1 cellular context compared by ENCODE assay signal in the genomic region with DNA sequence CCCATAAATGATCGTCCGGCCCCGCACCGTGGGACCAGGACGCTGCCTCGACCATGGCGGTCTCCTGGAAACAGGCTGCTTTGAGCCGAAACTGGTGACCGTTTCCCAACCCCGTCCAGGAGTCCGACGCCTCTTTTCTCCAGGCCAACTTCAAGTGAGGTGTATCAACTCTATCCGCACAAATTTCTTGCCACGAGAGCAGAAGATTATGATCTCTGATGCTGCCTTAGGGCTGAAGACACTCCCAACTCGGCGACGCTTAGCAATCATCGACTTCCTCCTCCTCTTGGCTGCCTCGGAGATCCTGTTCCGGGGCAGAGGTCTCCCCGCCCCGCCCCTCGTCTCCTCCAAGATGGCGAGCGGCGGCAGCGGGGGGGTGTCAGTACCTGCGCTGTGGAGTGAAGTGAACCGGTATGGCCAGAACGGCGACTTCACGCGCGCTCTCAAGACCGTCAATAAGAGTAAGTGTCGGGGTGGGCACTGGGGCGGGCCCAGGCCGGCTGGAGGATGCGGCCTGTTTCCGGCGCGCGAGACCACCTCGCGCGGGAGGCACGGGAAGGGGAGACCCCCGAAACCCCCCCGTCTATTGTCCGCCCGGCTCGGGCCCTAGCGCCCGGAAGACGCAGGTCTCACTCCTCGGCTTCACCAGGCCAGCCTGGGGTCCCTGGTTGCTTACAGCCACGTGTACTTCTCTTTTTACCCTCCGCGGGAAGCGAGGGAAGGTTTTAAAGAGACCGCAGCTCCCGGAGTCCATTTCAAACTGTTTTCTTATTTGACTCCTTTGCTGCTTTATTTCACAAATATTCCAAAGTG.
TF ChIP-seq lines count a peak whose summit lies in the region.

TSS of gene SRP72 (plus strand) at position 334 of the 813 bp plus-strand sequence. CDS start at position 353, 19 bp downstream.

TF ChIP-seq in HepG2, 621 proteins besides CTCF, POLR2A, EP300 and RAD21 (continued from another document and continues in another):
- no peak for TF ChIP-seq KAT7 (CRISPR knock-in tag; IDR thresholded peaks at IDR 0.05; ENCODE audit: borderline replicate concordance)
- no peak for TF ChIP-seq NPAS2 (CRISPR knock-in tag; IDR thresholded peaks at IDR 0.05; ENCODE audit: borderline replicate concordance)
- no peak for TF ChIP-seq ZZZ3 (CRISPR knock-in tag; IDR thresholded peaks at IDR 0.05; ENCODE audit: borderline replicate concordance)
- TF ChIP-seq TP53 (CRISPR knock-in tag; conservative IDR thresholded peaks at IDR 0.05): no peak
- no peak for TF ChIP-seq ESRRA (CRISPR knock-in tag; IDR thresholded peaks at IDR 0.05; ENCODE audit: low read depth)
- TF ChIP-seq GABPB1 (CRISPR knock-in tag; IDR thresholded peaks at IDR 0.05): peak; percentile 98
- no peak for TF ChIP-seq TEAD2 (CRISPR knock-in tag; IDR thresholded peaks at IDR 0.05)
- peak; percentile 71; the same call in 1 of the 2 replicates for TF ChIP-seq POGK (CRISPR knock-in tag; conservative IDR thresholded peaks at IDR 0.05)
- TF ChIP-seq ZNF564 (CRISPR knock-in tag; IDR thresholded peaks at IDR 0.05): no peak
- peak; percentile 50; the same call in 1 of the 2 replicates for TF ChIP-seq ZFX (CRISPR knock-in tag; IDR thresholded peaks at IDR 0.05; ENCODE audit: low read depth)
- no peak for TF ChIP-seq JUNB (CRISPR knock-in tag; IDR thresholded peaks at IDR 0.05; ENCODE audit: borderline replicate concordance)
- no peak for TF ChIP-seq MTA3 (CRISPR knock-in tag; IDR thresholded peaks at IDR 0.05)
- TF ChIP-seq ZNF772 (CRISPR knock-in tag; IDR thresholded peaks at IDR 0.05): peak; percentile 14; the same call in 1 of the 2 replicates
- TF ChIP-seq DRAP1 (CRISPR knock-in tag; IDR thresholded peaks at IDR 0.05): peak; percentile 71; the same call in 1 of the 2 replicates
- TF ChIP-seq SKI (IDR thresholded peaks at IDR 0.05; ENCODE audit: partially characterized antibody): no peak
- TF ChIP-seq NR2F2 (IDR thresholded peaks at IDR 0.05; ENCODE audit: borderline replicate concordance, low read depth): no peak
- no peak for TF ChIP-seq ZNF180 (CRISPR knock-in tag; IDR thresholded peaks at IDR 0.05; ENCODE audit: borderline replicate concordance, low read depth)
- no peak for TF ChIP-seq HIVEP1 (CRISPR knock-in tag; IDR thresholded peaks at IDR 0.05)
- TF ChIP-seq DPF2 (CRISPR knock-in tag; IDR thresholded peaks at IDR 0.05; ENCODE audit: borderline replicate concordance, low read depth): no peak
- no peak for TF ChIP-seq SMC3 (IDR thresholded peaks at IDR 0.05; ENCODE audit: low read length)
- peak; percentile 95 for TF ChIP-seq YY1 (IDR thresholded peaks at IDR 0.05; ENCODE audit: insufficient read depth, insufficient replicate concordance, low read depth, low read length)
- TF ChIP-seq NFATC3 (CRISPR knock-in tag; IDR thresholded peaks at IDR 0.05): no peak
- no peak for TF ChIP-seq KAT2B (IDR thresholded peaks at IDR 0.05; ENCODE audit: borderline replicate concordance, low read depth, low read length)
- peak; percentile 92 for TF ChIP-seq KAT8 (CRISPR knock-in tag; IDR thresholded peaks at IDR 0.05)
- no peak for TF ChIP-seq ZNF512B (CRISPR knock-in tag; IDR thresholded peaks at IDR 0.05; ENCODE audit: borderline replicate concordance)
- TF ChIP-seq ZNF557 (CRISPR knock-in tag; IDR thresholded peaks at IDR 0.05): no peak
- no peak for TF ChIP-seq ZNF609 (CRISPR knock-in tag; IDR thresholded peaks at IDR 0.05; ENCODE audit: borderline replicate concordance)
- TF ChIP-seq, protein P1, sequence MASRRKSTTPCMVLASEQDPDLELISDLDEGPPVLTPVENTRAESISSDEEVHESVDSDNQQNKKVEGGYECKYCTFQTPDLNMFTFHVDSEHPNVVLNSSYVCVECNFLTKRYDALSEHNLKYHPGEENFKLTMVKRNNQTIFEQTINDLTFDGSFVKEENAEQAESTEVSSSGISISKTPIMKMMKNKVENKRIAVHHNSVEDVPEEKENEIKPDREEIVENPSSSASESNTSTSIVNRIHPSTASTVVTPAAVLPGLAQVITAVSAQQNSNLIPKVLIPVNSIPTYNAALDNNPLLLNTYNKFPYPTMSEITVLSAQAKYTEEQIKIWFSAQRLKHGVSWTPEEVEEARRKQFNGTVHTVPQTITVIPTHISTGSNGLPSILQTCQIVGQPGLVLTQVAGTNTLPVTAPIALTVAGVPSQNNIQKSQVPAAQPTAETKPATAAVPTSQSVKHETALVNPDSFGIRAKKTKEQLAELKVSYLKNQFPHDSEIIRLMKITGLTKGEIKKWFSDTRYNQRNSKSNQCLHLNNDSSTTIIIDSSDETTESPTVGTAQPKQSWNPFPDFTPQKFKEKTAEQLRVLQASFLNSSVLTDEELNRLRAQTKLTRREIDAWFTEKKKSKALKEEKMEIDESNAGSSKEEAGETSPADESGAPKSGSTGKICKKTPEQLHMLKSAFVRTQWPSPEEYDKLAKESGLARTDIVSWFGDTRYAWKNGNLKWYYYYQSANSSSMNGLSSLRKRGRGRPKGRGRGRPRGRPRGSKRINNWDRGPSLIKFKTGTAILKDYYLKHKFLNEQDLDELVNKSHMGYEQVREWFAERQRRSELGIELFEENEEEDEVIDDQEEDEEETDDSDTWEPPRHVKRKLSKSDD (CRISPR knock-in tag; IDR thresholded peaks at IDR 0.05; ENCODE audit: low read depth): 0 out of 2 replicates have a peak, but pooled peaks have one; percentile 46
- no peak for TF ChIP-seq FOXK2 (IDR thresholded peaks at IDR 0.05)
- TF ChIP-seq GMEB1 (CRISPR knock-in tag; IDR thresholded peaks at IDR 0.05; ENCODE audit: borderline replicate concordance): peak; percentile 52; the same call in 1 of the 2 replicates
- TF ChIP-seq MED13 (CRISPR knock-in tag; IDR thresholded peaks at IDR 0.05): no peak
- TF ChIP-seq SMARCE1 (IDR thresholded peaks at IDR 0.05; ENCODE audit: borderline replicate concordance): no peak
- TF ChIP-seq, protein P2, sequence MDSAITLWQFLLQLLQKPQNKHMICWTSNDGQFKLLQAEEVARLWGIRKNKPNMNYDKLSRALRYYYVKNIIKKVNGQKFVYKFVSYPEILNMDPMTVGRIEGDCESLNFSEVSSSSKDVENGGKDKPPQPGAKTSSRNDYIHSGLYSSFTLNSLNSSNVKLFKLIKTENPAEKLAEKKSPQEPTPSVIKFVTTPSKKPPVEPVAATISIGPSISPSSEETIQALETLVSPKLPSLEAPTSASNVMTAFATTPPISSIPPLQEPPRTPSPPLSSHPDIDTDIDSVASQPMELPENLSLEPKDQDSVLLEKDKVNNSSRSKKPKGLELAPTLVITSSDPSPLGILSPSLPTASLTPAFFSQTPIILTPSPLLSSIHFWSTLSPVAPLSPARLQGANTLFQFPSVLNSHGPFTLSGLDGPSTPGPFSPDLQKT (CRISPR knock-in tag; IDR thresholded peaks at IDR 0.05; ENCODE audit: borderline replicate concordance): no peak
- TF ChIP-seq ZNF503 (CRISPR knock-in tag; IDR thresholded peaks at IDR 0.05): no peak
- peak; percentile 91 for TF ChIP-seq ASH2L (IDR thresholded peaks at IDR 0.05; ENCODE audit: insufficient read length, low read depth, low read length)
- TF ChIP-seq, protein P3, sequence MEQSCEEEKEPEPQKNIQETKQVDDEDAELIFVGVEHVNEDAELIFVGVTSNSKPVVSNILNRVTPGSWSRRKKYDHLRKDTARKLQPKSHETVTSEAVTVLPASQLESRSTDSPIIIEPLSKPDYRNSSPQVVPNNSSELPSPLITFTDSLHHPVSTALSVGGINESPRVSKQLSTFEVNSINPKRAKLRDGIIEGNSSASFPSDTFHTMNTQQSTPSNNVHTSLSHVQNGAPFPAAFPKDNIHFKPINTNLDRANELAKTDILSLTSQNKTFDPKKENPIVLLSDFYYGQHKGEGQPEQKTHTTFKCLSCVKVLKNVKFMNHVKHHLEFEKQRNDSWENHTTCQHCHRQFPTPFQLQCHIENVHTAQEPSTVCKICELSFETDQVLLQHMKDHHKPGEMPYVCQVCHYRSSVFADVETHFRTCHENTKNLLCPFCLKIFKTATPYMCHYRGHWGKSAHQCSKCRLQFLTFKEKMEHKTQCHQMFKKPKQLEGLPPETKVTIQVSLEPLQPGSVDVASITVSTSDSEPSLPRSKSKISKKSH (CRISPR knock-in tag; IDR thresholded peaks at IDR 0.05; ENCODE audit: borderline replicate concordance): no peak
- TF ChIP-seq NFE2L2 (IDR thresholded peaks at IDR 0.05; ENCODE audit: low read length): no peak
